1 cellular context compared by ENCODE assay signal in genomic region chr14:63853831-63854293, GRCh38.
TF ChIP-seq lines count a peak whose summit lies in the region.

No MANE protein-coding gene starts in this region.

TF ChIP-seq in GM12878, 131 proteins besides CTCF, POLR2A, EP300 and RAD21 (continued from another document):
- TF ChIP-seq MAX (IDR thresholded peaks at IDR 0.05; ENCODE audit: low read depth, low read length) (no peak), CEBPZ (IDR thresholded peaks at IDR 0.05; ENCODE audit: low read depth, low read length) (no peak), IRF5 (IDR thresholded peaks at IDR 0.05; ENCODE audit: borderline replicate concordance) (no peak), SKIL (IDR thresholded peaks at IDR 0.05; ENCODE audit: low read depth, poor library complexity, severe bottlenecking) (no peak), KLF5 (IDR thresholded peaks at IDR 0.05; ENCODE audit: partially characterized antibody) (no peak), MTA3 (IDR thresholded peaks at IDR 0.05; ENCODE audit: borderline replicate concordance, low read length) (no peak), NFXL1 (IDR thresholded peaks at IDR 0.05; ENCODE audit: borderline replicate concordance) (no peak), NR2F1 (conservative IDR thresholded peaks at IDR 0.05) (no peak), SPI1 (IDR thresholded peaks at IDR 0.05; ENCODE audit: borderline replicate concordance, insufficient read depth, low read depth, low read length) (no peak), STAT3 (IDR thresholded peaks at IDR 0.05; ENCODE audit: low read depth, low read length) (no peak), CREM (IDR thresholded peaks at IDR 0.05; ENCODE audit: low read depth) (no peak), SIN3A (IDR thresholded peaks at IDR 0.05; ENCODE audit: low read depth, low read length) (peak; percentile 65; the same call in 1 of the 2 replicates), NBN (IDR thresholded peaks at IDR 0.05) (no peak), NKRF (conservative IDR thresholded peaks at IDR 0.05) (no peak), E2F8 (IDR thresholded peaks at IDR 0.05; ENCODE audit: low read depth, partially characterized antibody) (no peak), ZZZ3 (IDR thresholded peaks at IDR 0.05; ENCODE audit: control insufficient read depth, insufficient read length, low read depth) (no peak), BCL11A (IDR thresholded peaks at IDR 0.05; ENCODE audit: low read depth, low read length) (no peak), MXI1 (IDR thresholded peaks at IDR 0.05; ENCODE audit: low read depth, low read length) (no peak)
TF ChIP-seq in GM12878: peak in this region for 3.
